In genomic region chr20:53737404-53738038, GRCh38 we compare ENCODE assay signal across 8 cellular contexts.
A peak's percentile ranks its signal among the peaks of the same experiment; 100 is the strongest.
DNase-seq lines count a peak whose midpoint lies in the region; ATAC-seq lines count a peak whose summit lies in the region.

No MANE protein-coding gene starts in this region.

- H3K9me3 ChIP-seq in SJCRH30 (replicated peaks) (no peaks in the 10 kb centered on the region), Karpas-422 (ENCODE audit: low read length) (no peaks in the 10 kb centered on the region)

- H3K27me3 Mint-ChIP-seq in stimulated activated memory B cell treated with anti-CD40 and anti-IgM and Interleukin-4, amounts not matched to agents 10 μg/mL and 1 μg/mL and 100 μg/mL, for 72 hours: no peaks in the 10 kb centered on the region

- H3K27ac ChIP-seq in SJCRH30 (peak overlapping the region; percentile 96), Karpas-422 (ENCODE audit: low read length) (no peak overlapping the region)

- no peaks in the 10 kb centered on the region for H3K9me2 ChIP-seq in Karpas-422 (replicated peaks; ENCODE audit: insufficient read depth, low read length)

- H3K4me2 ChIP-seq in Karpas-422 (ENCODE audit: low read depth, low read length, poor library complexity, severe bottlenecking): no peak overlapping the region

- H3K36me3 Mint-ChIP-seq in stimulated activated memory B cell treated with anti-CD40 and anti-IgM and Interleukin-4, amounts not matched to agents 10 μg/mL and 1 μg/mL and 100 μg/mL, for 72 hours: no peaks in the 10 kb centered on the region

- no peak overlapping the region for H3K9ac ChIP-seq in Karpas-422 (ENCODE audit: low read length)

- no peak overlapping the region for H2AFZ ChIP-seq in Karpas-422 (ENCODE audit: low read length)

- peaks cover 71% of the 10 kb centered on the region for H3K4me1 Mint-ChIP-seq in stimulated activated memory B cell treated with anti-CD40 and anti-IgM and Interleukin-4, amounts not matched to agents 10 μg/mL and 1 μg/mL and 100 μg/mL, for 72 hours

- peak overlapping the region; percentile 50 for H3K4me3 Mint-ChIP-seq in stimulated activated memory B cell treated with anti-CD40 and anti-IgM and Interleukin-4, amounts not matched to agents 10 μg/mL and 1 μg/mL and 100 μg/mL, for 72 hours

- H3K27ac Mint-ChIP-seq in stimulated activated memory B cell treated with anti-CD40 and anti-IgM and Interleukin-4, amounts not matched to agents 10 μg/mL and 1 μg/mL and 100 μg/mL, for 72 hours: peak overlapping the region; percentile 98

- H3K4me3 ChIP-seq in SJCRH30 (peak overlapping the region; percentile 68), Karpas-422 (ENCODE audit: low read length) (no peak overlapping the region)

- ATAC-seq in stimulated activated memory B cell treated with anti-CD40 and anti-IgM and Interleukin-4, amounts not matched to agents 10 μg/mL and 1 μg/mL and 100 μg/mL, for 72 hours: peak; percentile 34
- ATAC-seq in GM18868 (IDR thresholded peaks at IDR 0.05; ENCODE audit: unreplicated experiment): no peak

- no peaks in the 10 kb centered on the region for H3K36me3 ChIP-seq in SJCRH30
- H3K36me3 ChIP-seq in Karpas-422 (ENCODE audit: insufficient read depth, low read length): no peaks in the 10 kb centered on the region

- no peaks in the 10 kb centered on the region for H4K20me1 ChIP-seq in Karpas-422 (ENCODE audit: insufficient read depth, low read depth, low read length)

- no peaks in the 10 kb centered on the region for H3K9me3 Mint-ChIP-seq in stimulated activated memory B cell treated with anti-CD40 and anti-IgM and Interleukin-4, amounts not matched to agents 10 μg/mL and 1 μg/mL and 100 μg/mL, for 72 hours

- H3K79me2 ChIP-seq in Karpas-422 (ENCODE audit: low read length): no peaks in the 10 kb centered on the region

- H3K4me1 ChIP-seq in SJCRH30 (peaks cover 34% of the 10 kb centered on the region), Karpas-422 (ENCODE audit: low read length) (no peaks in the 10 kb centered on the region)

- H3K27me3 ChIP-seq in SJCRH30: no peaks in the 10 kb centered on the region
- H3K27me3 ChIP-seq in Karpas-422 (ENCODE audit: low read length): no peaks in the 10 kb centered on the region

- peak; percentile 47 for DNase-seq in NCI-H82 (lab: John Stamatoyannopoulos, UW)
- DNase-seq in NCI-H82 treated with DMSO at 0.1 percent for 48 hours (lab: John Stamatoyannopoulos, UW; ENCODE audit: unreplicated experiment): no peak
- peak; percentile 38 to 67 for DNase-seq in SJCRH30
- peak; percentile 14 for DNase-seq in foreskin melanocyte
- DNase-seq in inferior parietal cortex (ENCODE audit: extremely low spot score): no peak
- DNase-seq in Karpas-422: no peak

Comparison
In these comparisons a context has a peak if more than half of its experiments do, and no peak if none do; other contexts are left out.
1. DNase-seq: peak in NCI-H82 (single experiment), SJCRH30 (2 of 2) and foreskin melanocyte (single experiment); none in NCI-H82 treated with DMSO at 0.1 percent for 48 hours (single experiment), inferior parietal cortex (single experiment) and Karpas-422 (single experiment).